7 cellular contexts compared by ENCODE assay signal in genomic region chr5:168614661-168615060, GRCh38.
"Had no signal": no experiment of that assay in that cellular context is flagged by ENCODE, and none has a peak within 500 bp of the region (broad histone marks: within the 10 kb centered on the region; RNA-seq: fewer than 3 reads in every experiment).

No MANE protein-coding gene starts in this region.

- H3K4me3 ChIP-seq: GM23338, HAP-1 had no signal

- H3K36me3 ChIP-seq: HAP-1 had no signal

- H3K4me3 Mint-ChIP-seq: GM23338, IgD-negative memory B cell had no signal

- H3K36me3 Mint-ChIP-seq: IgD-negative memory B cell had no signal

- H3K27ac Mint-ChIP-seq: GM23338, IgD-negative memory B cell had no signal

- H3K9ac ChIP-seq: KMS-11 had no signal

- H2AFZ ChIP-seq: GM23338 had no signal

- H3K27me3 Mint-ChIP-seq: IgD-negative memory B cell had no signal

- ATAC-seq: GM23338 had no signal

- H3K4me2 ChIP-seq: GM23338, KMS-11 had no signal

- DNase-seq: H7, KBM-7 had no signal

- FAIRE-seq: HTR-8/SVneo had no signal

- H3K9me3 ChIP-seq: HAP-1 had no signal

- H3K4me1 Mint-ChIP-seq: GM23338 had no signal

- H3K27ac ChIP-seq: KMS-11 had no signal
